ENCODE assay signal across 8 cellular contexts in the genomic region with DNA sequence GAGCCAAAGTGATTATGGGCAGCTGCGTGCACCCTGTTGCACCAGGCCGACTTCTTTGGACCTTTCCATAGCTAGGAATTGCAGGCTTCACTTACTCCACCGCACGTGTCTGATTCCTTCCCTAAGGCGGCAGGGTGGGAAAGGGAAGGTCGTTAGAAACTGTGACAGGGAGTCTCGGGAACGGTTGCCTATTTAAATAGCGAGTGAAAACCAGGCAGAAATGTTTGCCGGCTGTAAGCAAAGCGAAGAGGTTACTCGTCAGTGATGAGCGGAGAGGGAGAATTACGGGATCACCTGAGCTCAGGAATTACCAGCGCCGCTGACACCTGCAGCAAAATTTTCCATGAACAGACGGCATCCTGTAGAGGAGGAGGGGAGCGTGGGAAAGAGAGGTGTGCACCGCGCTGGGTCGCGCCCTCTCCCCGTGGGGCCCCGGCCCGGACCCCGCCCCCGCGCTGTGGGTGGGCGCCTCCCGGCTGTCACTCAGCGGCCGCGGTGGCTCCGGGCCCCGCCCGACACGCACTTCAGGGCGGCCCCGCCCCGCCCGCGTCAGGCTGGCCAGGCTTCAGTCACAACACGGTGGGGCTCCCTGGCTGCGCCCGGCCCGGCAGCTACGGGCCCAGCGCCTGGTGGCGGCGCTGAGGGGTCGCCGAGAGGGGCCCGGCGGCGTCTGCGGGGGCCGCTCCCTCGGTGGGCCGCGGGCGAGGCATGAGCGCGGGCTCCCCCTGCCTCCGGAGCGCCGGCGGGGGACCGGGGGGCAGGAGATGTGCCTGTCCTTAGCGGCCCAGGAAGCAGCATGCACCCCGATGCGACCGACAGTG. TPM values are rescaled to one million over a fixed set of nuclear protein-coding genes. Genes with fewer than 3 reads are reported as not detected.
DNase-seq lines count a peak whose midpoint lies in the region; ATAC-seq and TF ChIP-seq lines count a peak whose summit lies in the region.

A gene (plus strand): TSS at position 568 of the 821 bp plus-strand sequence. CDS start 229 bp downstream, at position 797.

- H3K27me3 ChIP-seq in subcutaneous abdominal adipose tissue (ENCODE audit: control insufficient read depth in 5 of 5, insufficient read depth in 4 of 5, low read length in 5 of 5): peaks cover 0 to 3% (median 0%) of the 10 kb centered on the region in 5 donors

- no peaks in the 10 kb centered on the region for H3K9me3 Mint-ChIP-seq in neural crest cell

- H3K4me3 Mint-ChIP-seq in neural crest cell: peak within 1 kb of the TSS; percentile 94

- no peaks in the 10 kb centered on the region for H3K36me3 ChIP-seq in subcutaneous abdominal adipose tissue (ENCODE audit: control insufficient read depth in 5 of 5, insufficient read depth in 5 of 5, low read length in 5 of 5)

- peaks cover 15% of the 10 kb centered on the region for H3K27me3 Mint-ChIP-seq in neural crest cell (ENCODE audit: low read depth)

- H3K9me3 ChIP-seq in subcutaneous abdominal adipose tissue (ENCODE audit: control insufficient read depth in 5 of 5, low read length in 5 of 5): no peaks in the 10 kb centered on the region

- peaks cover 7 to 26% (median 24%) of the 10 kb centered on the region in 5 donors for H3K4me1 ChIP-seq in subcutaneous abdominal adipose tissue (ENCODE audit: control insufficient read depth in 5 of 5, insufficient read depth in 5 of 5, low read length in 5 of 5)

- H3K36me3 Mint-ChIP-seq in neural crest cell (ENCODE audit: low read depth): no peaks in the 10 kb centered on the region

- TF ChIP-seq CTCF in foreskin fibroblast (IDR thresholded peaks at IDR 0.05; ENCODE audit: low read depth, low read length) (no peak), neural crest cell (conservative IDR thresholded peaks at IDR 0.05) (peak; percentile 16)

- peak; percentile 90 for DNase-seq in DMS 273 (lab: John Stamatoyannopoulos, UW; ENCODE audit: unreplicated experiment)
- DNase-seq in HUDEP-2 (lab: John Stamatoyannopoulos, UW; ENCODE audit: unreplicated experiment in 76 of 76): peak in 69 of 76 experiments; percentile 2 to 85 (median 63)
- DNase-seq in activated gamma-delta T cell treated with Interleukin-2 at 50 U/mL for 16 hours: peak; percentile 79
- DNase-seq in foreskin fibroblast: peak; percentile 76 to 92
- peak; percentile 69 for DNase-seq in neural crest cell (ENCODE audit: low read depth, low spot score)

- H3K4me3 ChIP-seq in foreskin fibroblast (ENCODE audit: low read depth in 1 of 2, low read length in 2 of 2) (peak within 1 kb of the TSS; percentile 71 to 90), subcutaneous abdominal adipose tissue (ENCODE audit: low read depth in 1 of 5, low read length in 5 of 5) (peak within 1 kb of the TSS; percentile 81 to 96 (median 88))

- H3K9ac ChIP-seq in subcutaneous abdominal adipose tissue (ENCODE audit: low read length in 5 of 5): peak within 1 kb of the TSS; percentile 52 to 83 (median 68)

- ATAC-seq in GM21367 (IDR thresholded peaks at IDR 0.05; ENCODE audit: unreplicated experiment): peak; percentile 56

- peaks cover 29% of the 10 kb centered on the region for H3K4me1 Mint-ChIP-seq in neural crest cell

- peak within 1 kb of the TSS; percentile 51 for H3K27ac ChIP-seq in subcutaneous abdominal adipose tissue (ENCODE audit: low read depth, low read length)

- peak; percentile 71 for TF ChIP-seq POLR2A in Raji (IDR thresholded peaks at IDR 0.05; ENCODE audit: insufficient read depth, low read depth, low read length)

- H3K27ac Mint-ChIP-seq in neural crest cell (ENCODE audit: unreplicated experiment): peak within 1 kb of the TSS; percentile 96

RNA-seq across cellular contexts. Expression of the gene that starts here (rescaled TPM):
- total RNA-seq in neural crest cell: 9.7 and 14.3 TPM in 2 replicates

Comparison
In these comparisons a context has a peak if more than half of its experiments do, and no peak if none do; other contexts are left out.
1. Peak in every context shown above with its lines: DNase-seq, ATAC-seq, H3K4me3 ChIP-seq and H3K27ac ChIP-seq.